ENCODE assay signal across 8 cellular contexts in genomic region chr2:201232125-201232815, GRCh38. TPM values are rescaled to one million over a fixed set of nuclear protein-coding genes. Genes with fewer than 3 reads are reported as not detected.
A peak's percentile ranks its signal among the peaks of the same experiment; 100 is the strongest.
DNase-seq lines count a peak whose midpoint lies in the region; ATAC-seq and TF ChIP-seq lines count a peak whose summit lies in the region.

No MANE protein-coding gene starts in this region.

- H3K79me1 ChIP-seq in mesenchymal stem cell (replicated peaks; ENCODE audit: low read length, poor library complexity, severe bottlenecking): no peaks in the 10 kb centered on the region

- peaks cover 9 to 14% of the 10 kb centered on the region in 2 donors for H3K36me3 Mint-ChIP-seq in CD4-positive, alpha-beta memory T cell

- H2BK5ac ChIP-seq in mesenchymal stem cell (ENCODE audit: low read depth, low read length, poor library complexity, severe bottlenecking): peak overlapping the region; percentile 82

- H3K4ac ChIP-seq in mesenchymal stem cell (ENCODE audit: low read depth in 1 of 2, low read length in 2 of 2): peak overlapping the region in 1 of 2 experiments; percentile 79

- H2AFZ ChIP-seq in mesenchymal stem cell (ENCODE audit: low read depth, low read length): no peak overlapping the region

- peak overlapping the region; percentile 84 for H3K27ac ChIP-seq in CD4-positive, alpha-beta memory T cell (ENCODE audit: low read depth, low read length)
- H3K27ac ChIP-seq in HL-60 (replicated peaks) (peak overlapping the region; percentile 81), mesenchymal stem cell (ENCODE audit: low read length, poor library complexity, severe bottlenecking) (peak overlapping the region; percentile 93)

- peak overlapping the region; percentile 47 for H3K4me2 ChIP-seq in mesenchymal stem cell (ENCODE audit: low read length, poor library complexity, severe bottlenecking)

- H3K18ac ChIP-seq in mesenchymal stem cell (ENCODE audit: low read depth in 1 of 2, low read length in 2 of 2): peak overlapping the region; percentile 57 to 74

- no peaks in the 10 kb centered on the region for H3K9me3 ChIP-seq in CD4-positive, alpha-beta memory T cell (ENCODE audit: control insufficient read depth in 1 of 2, low read length in 2 of 2)
- H3K9me3 ChIP-seq in mesenchymal stem cell (ENCODE audit: control insufficient read depth, low read length): no peaks in the 10 kb centered on the region

- no peaks in the 10 kb centered on the region for H3K36me3 ChIP-seq in CD4-positive, alpha-beta memory T cell (ENCODE audit: insufficient read depth, low read length)
- H3K36me3 ChIP-seq in mesenchymal stem cell (ENCODE audit: control insufficient read depth in 1 of 2, insufficient read depth in 2 of 2, low read depth in 1 of 2, low read length in 2 of 2): no peaks in the 10 kb centered on the region

- CTCF ChIA-PET in CD4-positive, alpha-beta memory T cell (lab: Charles Lee; ENCODE audit: partially characterized antibody): interaction anchor here (0.6 to 4.6 kb wide), 74 partner anchors 10 to 761 kb away, joined by 3 to 280 read pairs (median 6); partner anchors contain the start of genes ALS2, CASP10, CASP8 and CFLAR

- no peaks in the 10 kb centered on the region for H3K9me3 Mint-ChIP-seq in CD4-positive, alpha-beta memory T cell

- H3K27me3 Mint-ChIP-seq in CD4-positive, alpha-beta memory T cell: no peaks in the 10 kb centered on the region

- WGBS in mesenchymal stem cell: 30% methylated on average over 10 of the region's 10 CpGs

- H2BK120ac ChIP-seq in mesenchymal stem cell (ENCODE audit: low read depth, low read length): peak overlapping the region; percentile 71

- no peak overlapping the region for H3K14ac ChIP-seq in mesenchymal stem cell (ENCODE audit: low read length in 2 of 2)

- peak overlapping the region in 1 of 2 donors; percentile 36 for H3K4me3 ChIP-seq in CD4-positive, alpha-beta memory T cell (ENCODE audit: low read length in 2 of 2)
- H3K4me3 ChIP-seq in HL-60 (replicated peaks; ENCODE audit: insufficient read depth, low read length): no peak overlapping the region
- peak overlapping the region in 1 of 2 experiments; percentile 62 for H3K4me3 ChIP-seq in mesenchymal stem cell (ENCODE audit: insufficient read depth in 1 of 2, low read depth in 1 of 2, low read length in 2 of 2)

- no peak overlapping the region for H3K23ac ChIP-seq in mesenchymal stem cell (ENCODE audit: low read length in 2 of 2)

- H3K27ac Mint-ChIP-seq in CD4-positive, alpha-beta memory T cell: peak overlapping the region; percentile 82 to 97 (median 90)

- H2AK5ac ChIP-seq in mesenchymal stem cell (ENCODE audit: low read length, severe bottlenecking): no peak overlapping the region

- TF ChIP-seq CTCF in HL-60 (IDR thresholded peaks at IDR 0.05; ENCODE audit: insufficient read depth, low read length): peak; percentile 86

- peak; percentile 90 to 94 (median 91) for DNase-seq in CD4-positive, alpha-beta memory T cell
- peak; percentile 93 to 98 for DNase-seq in HL-60 (ENCODE audit: low read depth in 1 of 2, low spot score in 1 of 2)
- DNase-seq in NCI-H82 treated with DMSO at 0.1 percent for 48 hours (lab: John Stamatoyannopoulos, UW; ENCODE audit: unreplicated experiment): peak; percentile 90
- peak; percentile 91 to 95 for DNase-seq in activated CD4-positive, alpha-beta T cell treated with anti-CD3 and anti-CD28 coated beads, Interleukin-2, amount 50 U/mL, for 48 hours
- DNase-seq in effector CD8-positive, alpha-beta T cell (lab: John Stamatoyannopoulos, UW): peak; percentile 84
- DNase-seq in mesenchymal stem cell: peak; percentile 86
- peak; percentile 66 for DNase-seq in stimulated activated CD8-positive, alpha-beta memory T cell treated with anti-CD3 and anti-CD28 coated beads, Interleukin-15, amount 100 ng/mL, for 24 hours (ENCODE audit: low read depth)

- no peak overlapping the region for H2BK12ac ChIP-seq in mesenchymal stem cell (ENCODE audit: low read length in 2 of 2)

- POLR2A ChIA-PET in CD4-positive, alpha-beta memory T cell (lab: Charles Lee; ENCODE audit: partially characterized antibody): interaction anchor here (0.6 to 4.6 kb wide), 33 partner anchors 9 to 519 kb away, joined by 3 to 249 read pairs (median 5); partner anchors contain the start of genes CASP10, CASP8, CFLAR and CLK1

- H3K4me3 Mint-ChIP-seq in CD4-positive, alpha-beta memory T cell: peak overlapping the region; percentile 62 to 98 (median 96)

- ATAC-seq in GM19372 (IDR thresholded peaks at IDR 0.05; ENCODE audit: low read depth, unreplicated experiment): peak; percentile 47

- intact Hi-C loops in CD4-positive, alpha-beta memory T cell (cut with micrococcal nuclease): loop anchor here (1.0 to 10.0 kb wide), 12 partner anchors 20 to 1033 kb away; partner anchors contain the start of genes ALS2, BZW1, CASP10 and HYCC2

- peak overlapping the region; percentile 80 for H3K9ac ChIP-seq in mesenchymal stem cell (ENCODE audit: low read length)

- peak overlapping the region; percentile 100 for H4K8ac ChIP-seq in mesenchymal stem cell (ENCODE audit: low read length)

- H3K4me1 Mint-ChIP-seq in CD4-positive, alpha-beta memory T cell: peaks cover 32 to 65% (median 43%) of the 10 kb centered on the region in 4 donors

- peak overlapping the region; percentile 50 for H2BK15ac ChIP-seq in mesenchymal stem cell (ENCODE audit: low read depth, poor library complexity, severe bottlenecking)

- peaks cover 51% of the 10 kb centered on the region for H3K4me1 ChIP-seq in CD4-positive, alpha-beta memory T cell (ENCODE audit: insufficient read depth, low read length)
- H3K4me1 ChIP-seq in mesenchymal stem cell (ENCODE audit: control insufficient read depth, insufficient read depth, low read depth, low read length): peaks cover 16% of the 10 kb centered on the region

- peak overlapping the region; percentile 96 for H4K91ac ChIP-seq in mesenchymal stem cell (ENCODE audit: low read length)

- H3K27me3 ChIP-seq in CD4-positive, alpha-beta memory T cell (ENCODE audit: insufficient read depth, low read length): no peaks in the 10 kb centered on the region
- no peaks in the 10 kb centered on the region for H3K27me3 ChIP-seq in HL-60 (ENCODE audit: insufficient read depth, poor library complexity, severe bottlenecking)
- H3K27me3 ChIP-seq in mesenchymal stem cell (ENCODE audit: control insufficient read depth in 1 of 2, insufficient read depth in 1 of 2, low read length in 2 of 2): no peaks in the 10 kb centered on the region

RNA-seq across cellular contexts. Expression of gene CASP8, which starts 28.1 kb away (rescaled TPM):
- total RNA-seq in CD4-positive, alpha-beta memory T cell: 100 to 1,000 TPM; 199 to 200 TPM
- polyA plus RNA-seq in CD4-positive, alpha-beta memory T cell: 100 to 1,000 TPM in 1 of 2 donors, 10 to 100 TPM in 1; 30.6 to 108 TPM
- 12.5 TPM for polyA plus RNA-seq in mesenchymal stem cell (2013, experiment 1 of 2)
- 10.6 TPM for polyA plus RNA-seq in mesenchymal stem cell (2013, experiment 2 of 2)

RNA-seq across cellular contexts. Expression of gene CASP10, which starts 49.3 kb away (rescaled TPM):
- 10 to 100 TPM; 30.6 to 36.6 TPM for total RNA-seq in CD4-positive, alpha-beta memory T cell
- 10 to 100 TPM; 15.3 to 15.5 TPM for polyA plus RNA-seq in CD4-positive, alpha-beta memory T cell
- polyA plus RNA-seq in mesenchymal stem cell (2013, experiment 1 of 2): 0.47 TPM
- polyA plus RNA-seq in mesenchymal stem cell (2013, experiment 2 of 2): 0.53 TPM
